ENCODE assay signal across 17 cellular contexts in genomic region chr12:77072833-77073495, GRCh38. TPM values are rescaled to one million over a fixed set of nuclear protein-coding genes. Genes with fewer than 3 reads are reported as not detected.
DNase-seq lines count a peak whose midpoint lies in the region; ATAC-seq and TF ChIP-seq lines count a peak whose summit lies in the region.
"Had no signal": no experiment of that assay in that cellular context is flagged by ENCODE, and none has a peak within 500 bp of the region (broad histone marks: within the 10 kb centered on the region; RNA-seq: fewer than 3 reads in every experiment).

No MANE protein-coding gene starts in this region.

- no peak overlapping the region for H3K9ac ChIP-seq in skeletal muscle satellite cell (ENCODE audit: low read depth, low read length)

- intact Hi-C loops in breast epithelium (cut with DNase I; ENCODE audit: low total_unique reads) = no loop called here

- H3K4me2 ChIP-seq in skeletal muscle satellite cell (ENCODE audit: low read length) = peak overlapping the region; percentile 15

- H3K4me3 ChIP-seq in fibroblast of mammary gland (ENCODE audit: control insufficient read depth, low read depth, low read length) (no peak overlapping the region), skeletal muscle satellite cell (ENCODE audit: low read length) (no peak overlapping the region), breast epithelium (no peak overlapping the region)
- H3K4me3 ChIP-seq: HAP-1, SK-N-MC had no signal

- no peak for TF ChIP-seq CTCF in fibroblast of mammary gland (conservative IDR thresholded peaks at IDR 0.05; ENCODE audit: control insufficient read depth, insufficient read depth, low read depth, low read length)
- TF ChIP-seq CTCF in breast epithelium (IDR thresholded peaks at IDR 0.05) = no peak

- no peak for TF ChIP-seq POLR2A in breast epithelium (IDR thresholded peaks at IDR 0.05)

- H3K4me1 ChIP-seq in skeletal muscle satellite cell (ENCODE audit: control insufficient read depth, insufficient read depth, low read length) (peaks cover 8% of the 10 kb centered on the region), breast epithelium (no peaks in the 10 kb centered on the region)
- H3K4me1 ChIP-seq: HAP-1 had no signal

- ATAC-seq in HG02610 (IDR thresholded peaks at IDR 0.05; ENCODE audit: unreplicated experiment) = peak; percentile 27
- no peak for ATAC-seq in HG02870 (IDR thresholded peaks at IDR 0.05; ENCODE audit: unreplicated experiment)

- H3K36me3 ChIP-seq in skeletal muscle satellite cell (ENCODE audit: insufficient read depth, low read length) (no peaks in the 10 kb centered on the region), breast epithelium (no peaks in the 10 kb centered on the region)
- H3K36me3 ChIP-seq: HAP-1 had no signal

- peak; percentile 17 for DNase-seq in DMS 273 (lab: John Stamatoyannopoulos, UW; ENCODE audit: unreplicated experiment)
- DNase-seq in DMS 273 treated with DMSO at 0.1 percent for 48 hours (lab: John Stamatoyannopoulos, UW) = no peak
- DNase-seq in fibroblast of mammary gland (ENCODE audit: low read depth) = peak; percentile 26
- no peak for DNase-seq in breast epithelium (ENCODE audit: low spot score in 2 of 2)
- no peak for DNase-seq in HK-2 (ENCODE audit: unreplicated experiment)
- DNase-seq: NCI-H1105, NCI-H2081, NCI-H510A, NCI-H82, OCI-M1, SHP77 had no signal

- no peaks in the 10 kb centered on the region for H3K9me3 ChIP-seq in skeletal muscle satellite cell (replicated peaks; ENCODE audit: low read length)
- H3K9me3 ChIP-seq in breast epithelium = no peaks in the 10 kb centered on the region
- H3K9me3 ChIP-seq: HAP-1 had no signal

- H3K27ac ChIP-seq in breast epithelium = no peak overlapping the region
- H3K27ac ChIP-seq: 22Rv1, SK-N-MC had no signal

- no peaks in the 10 kb centered on the region for H3K27me3 ChIP-seq in skeletal muscle satellite cell (ENCODE audit: control insufficient read depth, insufficient read depth, low read length)
- no peaks in the 10 kb centered on the region for H3K27me3 ChIP-seq in breast epithelium

RNA-seq across cellular contexts. Expression of gene E2F7, which starts 7.6 kb away (rescaled TPM):
- total RNA-seq in skeletal muscle satellite cell (2012; rRNA removed) = 7.6 and 9.4 TPM in 2 replicates
- total RNA-seq in breast epithelium = under 1 TPM in 2 of 3 donors, not detected in 1; under 0.01 to 0.44 TPM

Comparison
In these comparisons a context has a peak if more than half of its experiments do, and no peak if none do; other contexts are left out.
1. DNase-seq: peak in DMS 273 (single experiment) and fibroblast of mammary gland (single experiment); none in DMS 273 treated with DMSO at 0.1 percent for 48 hours (single experiment), breast epithelium (0 of 2) and HK-2 (single experiment).